17 cellular contexts compared by ENCODE assay signal in the genomic region with DNA sequence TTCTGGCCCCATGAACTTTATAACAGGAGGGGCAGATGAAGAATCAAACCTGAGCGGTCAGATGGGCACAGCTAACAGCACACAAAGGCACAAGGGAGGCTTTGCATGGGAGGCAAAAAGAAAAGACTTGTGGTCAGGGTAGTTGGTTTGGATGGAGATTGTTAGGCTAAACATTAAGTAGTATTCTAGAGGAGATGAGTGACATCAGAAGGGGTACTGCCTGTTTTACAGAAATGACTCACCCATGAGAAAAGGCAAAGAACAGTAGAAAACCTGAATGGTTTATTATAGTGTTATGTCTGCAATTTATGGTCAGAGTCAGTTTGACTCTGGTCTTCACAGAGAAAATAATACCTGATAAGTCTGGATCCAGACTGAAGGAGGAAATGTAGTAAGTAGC.
"Had no signal": no experiment of that assay in that cellular context is flagged by ENCODE, and none has a peak within 500 bp of the region (broad histone marks: within the 10 kb centered on the region; RNA-seq: fewer than 3 reads in every experiment).

No MANE protein-coding gene starts in this region.

- H3K36me3 ChIP-seq: breast epithelium, suprapubic skin, upper lobe of right lung had no signal

- H3K27ac Mint-ChIP-seq: activated CD8-positive, alpha-beta memory T cell treated with anti-CD3 and anti-CD28 coated beads, Interleukin-2, amount 10 ng/mL, durations not matched to agents 7 days and 5 days; activated naive CD8-positive, alpha-beta T cell treated with anti-CD3 and anti-CD28 coated beads for 36 hours; activated T-cell treated with anti-CD3 and anti-CD28 coated beads, Interleukin-2, amount 50 U/mL, for 24 hours; endodermal cell had no signal

- DNase-seq: activated CD4-positive, alpha-beta T cell treated with anti-CD3 and anti-CD28 coated beads, Interleukin-2, amount 50 U/mL, for 4 hours; activated CD4-positive, CD25-positive, alpha-beta regulatory T cell treated with anti-CD3 and anti-CD28 coated beads, Interleukin-2, amount 50 U/mL, for 72 hours; activated CD8-positive, alpha-beta memory T cell treated with anti-CD3 and anti-CD28 coated beads, Interleukin-2, amount 10 ng/mL, durations not matched to agents 7 days and 5 days; activated gamma-delta T cell treated with Interleukin-2 at 50 U/mL for 16 hours; activated naive CD8-positive, alpha-beta T cell treated with anti-CD3 and anti-CD28 coated beads for 36 hours; activated T-cell treated with anti-CD3 and anti-CD28 coated beads, Interleukin-2, amount 50 U/mL, for 24 hours; endodermal cell; erythroblast; left ventricle myocardium superior; mesendoderm; stimulated activated CD4-positive, alpha-beta T cell treated with anti-CD3 and anti-CD28 coated beads, Interleukin-12 subunit alpha, Interleukin-12 subunit beta, amount 100 ng/mL, for 4 hours; stimulated activated CD4-positive, alpha-beta T cell treated with anti-CD3 and anti-CD28 coated beads, Interleukin-2, amount 100 ng/mL, for 48 hours; stimulated activated naive CD4-positive, alpha-beta T cell treated with Interleukin-2 at 50 U/mL for 16 hours; upper lobe of right lung had no signal

- H3K27ac ChIP-seq: breast epithelium, suprapubic skin, upper lobe of right lung had no signal

- H3K27me3 Mint-ChIP-seq: activated CD8-positive, alpha-beta memory T cell treated with anti-CD3 and anti-CD28 coated beads, Interleukin-2, amount 10 ng/mL, durations not matched to agents 7 days and 5 days had no signal

- H3K4me1 Mint-ChIP-seq: activated CD8-positive, alpha-beta memory T cell treated with anti-CD3 and anti-CD28 coated beads, Interleukin-2, amount 10 ng/mL, durations not matched to agents 7 days and 5 days; activated naive CD8-positive, alpha-beta T cell treated with anti-CD3 and anti-CD28 coated beads for 36 hours had no signal

- H3K4me3 Mint-ChIP-seq: activated CD8-positive, alpha-beta memory T cell treated with anti-CD3 and anti-CD28 coated beads, Interleukin-2, amount 10 ng/mL, durations not matched to agents 7 days and 5 days; activated naive CD8-positive, alpha-beta T cell treated with anti-CD3 and anti-CD28 coated beads for 36 hours; activated T-cell treated with anti-CD3 and anti-CD28 coated beads, Interleukin-2, amount 50 U/mL, for 24 hours; endodermal cell had no signal

- H3K9me3 ChIP-seq: breast epithelium, suprapubic skin, upper lobe of right lung had no signal

- H3K4me1 ChIP-seq: breast epithelium, suprapubic skin, upper lobe of right lung had no signal

- H3K36me3 Mint-ChIP-seq: activated CD8-positive, alpha-beta memory T cell treated with anti-CD3 and anti-CD28 coated beads, Interleukin-2, amount 10 ng/mL, durations not matched to agents 7 days and 5 days; activated naive CD8-positive, alpha-beta T cell treated with anti-CD3 and anti-CD28 coated beads for 36 hours had no signal

- H3K4me3 ChIP-seq: breast epithelium, suprapubic skin, upper lobe of right lung had no signal

- ATAC-seq: activated CD8-positive, alpha-beta memory T cell treated with anti-CD3 and anti-CD28 coated beads, Interleukin-2, amount 10 ng/mL, durations not matched to agents 7 days and 5 days; left ventricle myocardium superior; sciatic nerve; upper lobe of right lung had no signal

- H3K27me3 ChIP-seq: breast epithelium, suprapubic skin, upper lobe of right lung had no signal
